Comparison of ENCODE assay signal across 12 cellular contexts in genomic region chr10:30374353-30374752, GRCh38. TPM values are rescaled to one million over a fixed set of nuclear protein-coding genes. Genes with fewer than 3 reads are reported as not detected.
DNase-seq lines count a peak whose midpoint lies in the region; ATAC-seq and TF ChIP-seq lines count a peak whose summit lies in the region.
"Had no signal": no experiment of that assay in that cellular context is flagged by ENCODE, and none has a peak within 500 bp of the region (broad histone marks: within the 10 kb centered on the region; RNA-seq: fewer than 3 reads in every experiment).

No MANE protein-coding gene starts in this region.

- H3K36me3 ChIP-seq in SJCRH30: no peaks in the 10 kb centered on the region
- H3K36me3 ChIP-seq in colonic mucosa: no peaks in the 10 kb centered on the region

- intact Hi-C loops in colonic mucosa (cut with DNase I): no loop called here

- no peak for ATAC-seq in GM21390 (IDR thresholded peaks at IDR 0.05; ENCODE audit: unreplicated experiment)

- no peaks in the 10 kb centered on the region for H3K9me3 ChIP-seq in SJCRH30 (replicated peaks)
- H3K9me3 ChIP-seq in colonic mucosa: no peaks in the 10 kb centered on the region

- no peak overlapping the region for H3K27ac ChIP-seq in SJCRH30
- no peak overlapping the region for H3K27ac ChIP-seq in colonic mucosa

- DNase-seq in ELR (ENCODE audit: low read depth) (peak; percentile 19), HuH-7 (ENCODE audit: low spot score) (peak; percentile 71), SJCRH30 (peak; percentile 20 to 45), iPS DF 4.7 (ENCODE audit: extremely low read depth, low spot score) (peak; percentile 90), GM10266 (ENCODE audit: extremely low spot score) (no peak), colonic mucosa (no peak)
- DNase-seq: activated naive CD4-positive, alpha-beta T cell treated with Interleukin-2 at 50 U/mL for 16 hours; GDM1; NCI-H187; NCI-H748 treated with DMSO at 0.1 percent for 48 hours; stimulated activated CD4-positive, alpha-beta T cell treated with anti-CD3 and anti-CD28 coated beads, Interleukin-4, amount 100 ng/mL, for 4 hours had no signal

- H3K4me1 ChIP-seq in SJCRH30 (no peaks in the 10 kb centered on the region), colonic mucosa (no peaks in the 10 kb centered on the region)

- TF ChIP-seq CTCF in GM10266 (IDR thresholded peaks at IDR 0.05; ENCODE audit: control insufficient read depth, insufficient read depth, low read depth, missing control alignments): no peak
- TF ChIP-seq CTCF in colonic mucosa (IDR thresholded peaks at IDR 0.05): no peak

- no peak overlapping the region for H3K9ac ChIP-seq in colonic mucosa (ENCODE audit: low read depth in 2 of 2, low read length in 2 of 2)

- H3K27me3 ChIP-seq in SJCRH30 (no peaks in the 10 kb centered on the region), colonic mucosa (no peaks in the 10 kb centered on the region)

- no peak overlapping the region for H3K4me3 ChIP-seq in SJCRH30
- H3K4me3 ChIP-seq in colonic mucosa: no peak overlapping the region

RNA-seq across cellular contexts. Expression of gene MTPAP, which starts 25.3 kb away (rescaled TPM):
- total RNA-seq in SJCRH30 (2014; rRNA removed; shearing (Covaris generic)): 37.6 and 38.1 TPM in 2 replicates
- total RNA-seq in colonic mucosa: 10 to 100 TPM; 24.9 to 27.2 TPM

RNA-seq across cellular contexts. Expression of gene MAP3K8, which starts 59.6 kb away (rescaled TPM):
- total RNA-seq in SJCRH30 (2014; rRNA removed; shearing (Covaris generic)): 0.53 and 1.2 TPM in 2 replicates
- total RNA-seq in colonic mucosa: 10 to 100 TPM in 1 of 2 donors, 1 to 10 TPM in 1; 6.8 to 12.6 TPM

Comparison
In these comparisons a context has a peak if more than half of its experiments do, and no peak if none do; other contexts are left out.
1. DNase-seq: peak in ELR (single experiment), HuH-7 (single experiment), SJCRH30 (2 of 2) and iPS DF 4.7 (single experiment); none in GM10266 (single experiment) and colonic mucosa (single experiment).